ENCODE assay signal across 8 cellular contexts in the genomic region with DNA sequence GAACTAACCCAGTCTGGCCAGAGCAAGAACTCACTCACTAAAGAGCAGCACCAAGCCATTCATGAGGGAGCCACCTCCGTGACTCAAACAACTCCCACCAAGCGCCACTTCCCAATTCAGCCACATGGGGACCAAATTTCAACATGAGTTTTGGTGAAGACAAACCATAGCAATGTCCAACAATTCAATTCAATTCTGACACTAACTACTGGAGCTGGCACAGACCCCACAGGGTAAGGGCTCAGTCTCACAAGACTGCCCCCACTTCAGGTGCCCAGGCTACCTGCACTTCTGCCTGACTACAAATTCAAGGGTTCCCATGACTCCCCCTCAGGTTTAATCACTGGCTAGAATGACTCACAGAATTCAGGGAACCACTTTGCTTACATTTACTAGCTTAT.
A peak's percentile ranks its signal among the peaks of the same experiment; 100 is the strongest.
DNase-seq lines count a peak whose midpoint lies in the region; ATAC-seq lines count a peak whose summit lies in the region.

No MANE protein-coding gene starts in this region.

- no peaks in the 10 kb centered on the region for H3K36me3 ChIP-seq in effector memory CD4-positive, alpha-beta T cell (ENCODE audit: control insufficient read depth, insufficient read depth, low read length)

- peak in 3 of 4 experiments; percentile 3 to 5 (median 4) for DNase-seq in activated CD4-positive, CD25-positive, alpha-beta regulatory T cell (lab: John Stamatoyannopoulos, UW)
- no peak for DNase-seq in activated CD4-positive, CD25-positive, alpha-beta regulatory T cell treated with anti-CD3 and anti-CD28 coated beads, Interleukin-2, amount 50 U/mL, for 72 hours
- DNase-seq in T-helper 9 cell (peak; percentile 9), NCI-H524 (lab: John Stamatoyannopoulos, UW) (no peak)
- peak in 2 of 3 donors; percentile 1 to 10 for DNase-seq in effector memory CD4-positive, alpha-beta T cell
- peak; percentile 12 for DNase-seq in stimulated activated CD4-positive, alpha-beta T cell treated with anti-CD3 and anti-CD28 coated beads, Interleukin-12 subunit alpha, Interleukin-12 subunit beta, amount 100 ng/mL, for 4 hours

- no peak for ATAC-seq in HG02610 (IDR thresholded peaks at IDR 0.05; ENCODE audit: unreplicated experiment)
- ATAC-seq in HG02885 (IDR thresholded peaks at IDR 0.05; ENCODE audit: poor library complexity, unreplicated experiment), result no peak

- no peak overlapping the region for H3K4me3 ChIP-seq in effector memory CD4-positive, alpha-beta T cell (ENCODE audit: insufficient read depth, low read depth, low read length, poor library complexity, severe bottlenecking)

- H3K4me1 ChIP-seq in effector memory CD4-positive, alpha-beta T cell (ENCODE audit: control insufficient read depth, insufficient read depth, low read length, poor library complexity, severe bottlenecking), result no peaks in the 10 kb centered on the region

- no peak overlapping the region for H3K27ac ChIP-seq in effector memory CD4-positive, alpha-beta T cell (ENCODE audit: insufficient read depth, low read length, poor library complexity, severe bottlenecking)

- no peaks in the 10 kb centered on the region for H3K9me3 ChIP-seq in effector memory CD4-positive, alpha-beta T cell (ENCODE audit: control insufficient read depth, low read length)

- H3K27me3 ChIP-seq in effector memory CD4-positive, alpha-beta T cell (replicated peaks; ENCODE audit: control insufficient read depth, insufficient read depth, low read length, poor library complexity, severe bottlenecking), result no peaks in the 10 kb centered on the region

Comparison
In these comparisons a context has a peak if more than half of its experiments do, and no peak if none do; other contexts are left out.
1. DNase-seq: peak in activated CD4-positive, CD25-positive, alpha-beta regulatory T cell (3 of 4), T-helper 9 cell (single experiment), effector memory CD4-positive, alpha-beta T cell (2 of 3) and stimulated activated CD4-positive, alpha-beta T cell treated with anti-CD3 and anti-CD28 coated beads, Interleukin-12 subunit alpha, Interleukin-12 subunit beta, amount 100 ng/mL, for 4 hours (single experiment); none in activated CD4-positive, CD25-positive, alpha-beta regulatory T cell treated with anti-CD3 and anti-CD28 coated beads, Interleukin-2, amount 50 U/mL, for 72 hours (single experiment) and NCI-H524 (0 of 2).